Comparison of ENCODE assay signal across 17 cellular contexts in genomic region chr13:26589754-26590153, GRCh38. TPM values are rescaled to one million over a fixed set of nuclear protein-coding genes. Genes with fewer than 3 reads are reported as not detected.
DNase-seq lines count a peak whose midpoint lies in the region; ATAC-seq and TF ChIP-seq lines count a peak whose summit lies in the region.
"Had no signal": no experiment of that assay in that cellular context is flagged by ENCODE, and none has a peak within 500 bp of the region (broad histone marks: within the 10 kb centered on the region; RNA-seq: fewer than 3 reads in every experiment).

No MANE protein-coding gene starts in this region.

- 88% methylated on average over 1 of the region's 1 CpG for WGBS in SK-N-SH (ENCODE audit: low lambda C conversion rate)
- no CpG with 5 or more reads among the region's 1 CpG for WGBS in neuronal stem cell (ENCODE audit: extremely low coverage in 2 of 2, insufficient read length in 2 of 2, insufficient replicate concordance in 1 of 2), 2 donors

- H3K4me1 Mint-ChIP-seq in chondrocyte (ENCODE audit: low read depth): peaks cover 47% of the 10 kb centered on the region
- H3K4me1 Mint-ChIP-seq: activated CD4-positive, alpha-beta memory T cell treated with anti-CD3 and anti-CD28 coated beads, Interleukin-2, amount 10 ng/mL, durations not matched to agents 7 days and 5 days had no signal

- H3K14ac ChIP-seq in neuronal stem cell (ENCODE audit: low read length): no peak overlapping the region

- CTCF ChIA-PET in SK-N-SH (lab: Yijun Ruan, JAX): no interaction called here

- H3K36me3 Mint-ChIP-seq in chondrocyte (ENCODE audit: low read depth): no peaks in the 10 kb centered on the region
- H3K36me3 Mint-ChIP-seq: activated naive CD8-positive, alpha-beta T cell treated with anti-CD3 and anti-CD28 coated beads, Interleukin-2, amount 10 ng/mL, durations not matched to agents 7 days and 5 days had no signal

- no peak for TF ChIP-seq CTCF in SK-N-SH (IDR thresholded peaks at IDR 0.05)
- TF ChIP-seq CTCF in chondrocyte (IDR thresholded peaks at IDR 0.05): no peak
- TF ChIP-seq CTCF in BE2C (IDR thresholded peaks at IDR 0.05; ENCODE audit: low read depth, low read length): no peak

- H3K4ac ChIP-seq in neuronal stem cell (ENCODE audit: low read length): no peak overlapping the region

- no peaks in the 10 kb centered on the region for H3K27me3 Mint-ChIP-seq in chondrocyte (ENCODE audit: low read depth)

- no peak for TF ChIP-seq EP300 in SK-N-SH (IDR thresholded peaks at IDR 0.05; ENCODE audit: borderline replicate concordance in 1 of 2, low read depth in 1 of 2, low read length in 1 of 2)

- 0 out of 2 replicates have a peak overlapping the region, but pooled peaks have one; percentile 2 for H3K4me2 ChIP-seq in SK-N-SH
- no peak overlapping the region for H3K4me2 ChIP-seq in neuronal stem cell (ENCODE audit: insufficient read depth, low read length, poor library complexity, severe bottlenecking)
- H3K4me2 ChIP-seq: smooth muscle cell had no signal

- H3K9me3 ChIP-seq in SK-N-SH (no peaks in the 10 kb centered on the region), neuronal stem cell (replicated peaks in 1 of 2; ENCODE audit: control insufficient read depth in 2 of 2, insufficient read depth in 1 of 2, low read depth in 1 of 2, low read length in 2 of 2) (peaks cover 2 to 5% of the 10 kb centered on the region in 2 donors), BE2C (no peaks in the 10 kb centered on the region)
- H3K9me3 ChIP-seq: mucosa of descending colon had no signal

- H4K20me1 ChIP-seq in SK-N-SH (ENCODE audit: insufficient read depth): no peaks in the 10 kb centered on the region

- no peak overlapping the region for H2BK12ac ChIP-seq in neuronal stem cell (ENCODE audit: low read length)

- no peak overlapping the region for H2AFZ ChIP-seq in SK-N-SH (ENCODE audit: low read depth)
- H2AFZ ChIP-seq in neuronal stem cell (ENCODE audit: low read length): no peak overlapping the region

- ATAC-seq in left lobe of liver: peak; percentile 22
- ATAC-seq: activated T-cell treated with anti-CD3 and anti-CD28 coated beads, Interleukin-2, amount 50 U/mL, for 4 hours; mucosa of descending colon had no signal

- H3K27ac Mint-ChIP-seq in chondrocyte (ENCODE audit: unreplicated experiment): peak overlapping the region; percentile 8
- H3K27ac Mint-ChIP-seq: activated CD4-positive, alpha-beta memory T cell treated with anti-CD3 and anti-CD28 coated beads, Interleukin-2, amount 10 ng/mL, durations not matched to agents 7 days and 5 days; activated naive CD8-positive, alpha-beta T cell treated with anti-CD3 and anti-CD28 coated beads, Interleukin-2, amount 10 ng/mL, durations not matched to agents 7 days and 5 days had no signal

- no peak overlapping the region for H3K27ac ChIP-seq in SK-N-SH (ENCODE audit: low read depth in 2 of 2, low read length in 1 of 2)
- H3K27ac ChIP-seq in neuronal stem cell (replicated peaks; ENCODE audit: low read length): no peak overlapping the region
- H3K27ac ChIP-seq: SK-N-MC had no signal

- H3F3A ChIP-seq in SK-N-SH (replicated peaks; ENCODE audit: insufficient read depth): peaks cover 13% of the 10 kb centered on the region

- peaks cover 85% of the 10 kb centered on the region for H3K79me2 ChIP-seq in SK-N-SH (ENCODE audit: insufficient read depth)

- no peak overlapping the region for H3K9ac ChIP-seq in SK-N-SH
- H3K9ac ChIP-seq in neuronal stem cell (ENCODE audit: low read depth, low read length, poor library complexity): no peak overlapping the region

- no peak overlapping the region for H2BK15ac ChIP-seq in neuronal stem cell (ENCODE audit: low read length)

- no peak for TF ChIP-seq RAD21 in SK-N-SH (IDR thresholded peaks at IDR 0.05; ENCODE audit: low read length)

- H3K9me3 Mint-ChIP-seq in chondrocyte (ENCODE audit: low read depth): no peaks in the 10 kb centered on the region
- H3K9me3 Mint-ChIP-seq: activated CD4-positive, alpha-beta memory T cell treated with anti-CD3 and anti-CD28 coated beads, Interleukin-2, amount 10 ng/mL, durations not matched to agents 7 days and 5 days; activated naive CD8-positive, alpha-beta T cell treated with anti-CD3 and anti-CD28 coated beads, Interleukin-2, amount 10 ng/mL, durations not matched to agents 7 days and 5 days; activated T-cell treated with anti-CD3 and anti-CD28 coated beads, Interleukin-2, amount 50 U/mL, for 4 hours had no signal

- no peak overlapping the region for H3K18ac ChIP-seq in neuronal stem cell (ENCODE audit: low read length)

- H4K8ac ChIP-seq in neuronal stem cell (ENCODE audit: low read depth, low read length): no peak overlapping the region

- peaks cover 5% of the 10 kb centered on the region for H3K79me1 ChIP-seq in neuronal stem cell (ENCODE audit: low read depth, low read length)

- H3K4me1 ChIP-seq in SK-N-SH (ENCODE audit: control insufficient read depth in 1 of 2, insufficient read depth in 2 of 2, low read depth in 1 of 2, low read length in 1 of 2): peaks cover 0 to 5% of the 10 kb centered on the region in 2 experiments; a peak in 2 of 4 replicates
- peaks cover 3 to 6% of the 10 kb centered on the region in 2 donors for H3K4me1 ChIP-seq in neuronal stem cell (ENCODE audit: control insufficient read depth in 2 of 2, insufficient read depth in 1 of 2, low read depth in 1 of 2, low read length in 2 of 2)
- no peaks in the 10 kb centered on the region for H3K4me1 ChIP-seq in BE2C

- H3K4me3 Mint-ChIP-seq in chondrocyte (ENCODE audit: unreplicated experiment): no peak overlapping the region
- H3K4me3 Mint-ChIP-seq: activated CD4-positive, alpha-beta memory T cell treated with anti-CD3 and anti-CD28 coated beads, Interleukin-2, amount 10 ng/mL, durations not matched to agents 7 days and 5 days; activated naive CD8-positive, alpha-beta T cell treated with anti-CD3 and anti-CD28 coated beads, Interleukin-2, amount 10 ng/mL, durations not matched to agents 7 days and 5 days; activated T-cell treated with anti-CD3 and anti-CD28 coated beads, Interleukin-2, amount 50 U/mL, for 4 hours had no signal

- H2AK5ac ChIP-seq in neuronal stem cell (ENCODE audit: low read depth, low read length): no peak overlapping the region

- H4K91ac ChIP-seq in neuronal stem cell (ENCODE audit: low read depth, low read length, poor library complexity): no peak overlapping the region

- H3K23ac ChIP-seq in neuronal stem cell (ENCODE audit: low read depth, low read length, poor library complexity): no peak overlapping the region

- H3K27me3 ChIP-seq in SK-N-SH (ENCODE audit: insufficient read depth) (no peaks in the 10 kb centered on the region), neuronal stem cell (ENCODE audit: control insufficient read depth in 3 of 3, insufficient read depth in 3 of 3, low read depth in 1 of 3, low read length in 3 of 3) (no peaks in the 10 kb centered on the region), BE2C (no peaks in the 10 kb centered on the region; the same call in 1 of the 2 replicates)

- no peak overlapping the region for H2BK5ac ChIP-seq in neuronal stem cell (ENCODE audit: low read length)

- DNase-seq in EL (peak; percentile 42), SK-N-SH (no peak), chondrocyte (ENCODE audit: low spot score) (no peak), left lobe of liver (ENCODE audit: low spot score) (no peak), neuronal stem cell (ENCODE audit: low spot score) (no peak), BE2C (no peak)
- DNase-seq in activated naive CD4-positive, alpha-beta T cell treated with anti-CD3 and anti-CD28 coated beads, Interleukin-2, amount 50 U/mL, for 16 hours: no peak
- DNase-seq in activated CD4-positive, alpha-beta T cell treated with anti-CD3 and anti-CD28 coated beads, Interleukin-2, amount 50 U/mL, for 48 hours: no peak
- DNase-seq: activated CD4-positive, alpha-beta memory T cell treated with anti-CD3 and anti-CD28 coated beads, Interleukin-2, amount 10 ng/mL, durations not matched to agents 7 days and 5 days; activated naive CD8-positive, alpha-beta T cell treated with anti-CD3 and anti-CD28 coated beads, Interleukin-2, amount 10 ng/mL, durations not matched to agents 7 days and 5 days; activated T-cell treated with anti-CD3 and anti-CD28 coated beads, Interleukin-2, amount 50 U/mL, for 4 hours; cerebellar nuclear complex; HCEC 1CT; NCI-H146 had no signal

- no peak overlapping the region for H2BK120ac ChIP-seq in neuronal stem cell (ENCODE audit: low read depth, low read length)

- H3K9me2 ChIP-seq in SK-N-SH: no peaks in the 10 kb centered on the region

- H3K4me3 ChIP-seq in SK-N-SH (ENCODE audit: low read depth in 2 of 2, low read length in 1 of 2) (no peak overlapping the region), neuronal stem cell (ENCODE audit: low read length in 2 of 2) (no peak overlapping the region), BE2C (ENCODE audit: low read depth, low read length) (no peak overlapping the region)
- H3K4me3 ChIP-seq: mucosa of descending colon, SK-N-MC, smooth muscle cell had no signal

- H3K36me3 ChIP-seq in SK-N-SH (replicated peaks in 1 of 2; ENCODE audit: control insufficient read depth in 1 of 2, insufficient read depth in 2 of 2, low read length in 1 of 2): peaks cover 0 to 5% of the 10 kb centered on the region in 2 experiments
- no peaks in the 10 kb centered on the region for H3K36me3 ChIP-seq in neuronal stem cell (replicated peaks in 1 of 2; ENCODE audit: control insufficient read depth in 2 of 2, insufficient read depth in 2 of 2, low read length in 2 of 2)
- no peaks in the 10 kb centered on the region for H3K36me3 ChIP-seq in BE2C

- POLR2A ChIA-PET in SK-N-SH (lab: Yijun Ruan, JAX): no interaction called here

TF ChIP-seq in SK-N-SH, 30 proteins besides CTCF, POLR2A, EP300 and RAD21 (continues in another document):
- TF ChIP-seq, protein P1, sequence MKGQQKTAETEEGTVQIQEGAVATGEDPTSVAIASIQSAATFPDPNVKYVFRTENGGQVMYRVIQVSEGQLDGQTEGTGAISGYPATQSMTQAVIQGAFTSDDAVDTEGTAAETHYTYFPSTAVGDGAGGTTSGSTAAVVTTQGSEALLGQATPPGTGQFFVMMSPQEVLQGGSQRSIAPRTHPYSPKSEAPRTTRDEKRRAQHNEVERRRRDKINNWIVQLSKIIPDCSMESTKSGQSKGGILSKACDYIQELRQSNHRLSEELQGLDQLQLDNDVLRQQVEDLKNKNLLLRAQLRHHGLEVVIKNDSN (IDR thresholded peaks at IDR 0.05; ENCODE audit: borderline replicate concordance, low read depth): no peak
- no peak for TF ChIP-seq EZH2phosphoT487 (IDR thresholded peaks at IDR 0.05; ENCODE audit: borderline replicate concordance, low read depth)
- TF ChIP-seq YY1 (IDR thresholded peaks at IDR 0.05; ENCODE audit: low read depth): no peak
- no peak for TF ChIP-seq FOSL2 (IDR thresholded peaks at IDR 0.05; ENCODE audit: borderline replicate concordance, low read depth)
- TF ChIP-seq CHD2 (IDR thresholded peaks at IDR 0.05; ENCODE audit: low read length, partially characterized antibody): no peak
- TF ChIP-seq SIN3A (IDR thresholded peaks at IDR 0.05; ENCODE audit: borderline replicate concordance, low read depth, low read length): no peak

RNA-seq across cellular contexts. Expression of gene WASF3, which starts 32.3 kb away (rescaled TPM):
- 10.4 and 12.8 TPM in 2 replicates for polyA plus RNA-seq in SK-N-SH (2012; rRNA removed)
- polyA plus RNA-seq in SK-N-SH (2012; cell fraction: cytosol; rRNA removed): 14.4 and 14.8 TPM in 2 replicates
- 13.8 and 19.2 TPM in 2 replicates for polyA plus RNA-seq in SK-N-SH (2012; cell fraction: nucleus; rRNA removed)
- total RNA-seq in chondrocyte: 18.5 to 24.9 TPM (median 23.6 TPM) in 3 replicates
- 8.5 TPM for total RNA-seq in left lobe of liver
- polyA plus RNA-seq in neuronal stem cell (2013, experiment 1 of 2): 70.3 TPM
- polyA plus RNA-seq in neuronal stem cell (2013, experiment 2 of 2): 72.7 TPM
- polyA plus RNA-seq in BE2C (2012; ENCODE audit: insufficient read depth, insufficient read length, low read depth): 1.7 TPM
- total RNA-seq: activated CD4-positive, alpha-beta memory T cell treated with anti-CD3 and anti-CD28 coated beads, Interleukin-2, amount 10 ng/mL, durations not matched to agents 7 days and 5 days; activated naive CD8-positive, alpha-beta T cell treated with anti-CD3 and anti-CD28 coated beads, Interleukin-2, amount 10 ng/mL, durations not matched to agents 7 days and 5 days had no signal
